8 cellular contexts compared by ENCODE assay signal in genomic region chr11:70397983-70398833, GRCh38. TPM values are rescaled to one million over a fixed set of nuclear protein-coding genes. Genes with fewer than 3 reads are reported as not detected.
DNase-seq lines count a peak whose midpoint lies in the region; ATAC-seq and TF ChIP-seq lines count a peak whose summit lies in the region.

Gene CTTN, plus strand, starts transcription at chr11:70398529. Its CDS starts 8,769 bp downstream, at chr11:70407298.

- H3K9ac ChIP-seq in NT2/D1 (ENCODE audit: insufficient read length, low read depth): peak within 1 kb of the TSS; percentile 92
- H3K9ac ChIP-seq in endodermal cell (ENCODE audit: extremely low read depth, low read length, poor library complexity, severe bottlenecking): peak within 1 kb of the TSS; percentile 79
- H3K9ac ChIP-seq in mesenchymal stem cell (ENCODE audit: low read length): peak within 1 kb of the TSS; percentile 99

- H4K91ac ChIP-seq in mesenchymal stem cell (ENCODE audit: low read length): peak within 1 kb of the TSS; percentile 92

- H3K4me2 ChIP-seq in mesenchymal stem cell (ENCODE audit: low read length, poor library complexity, severe bottlenecking): peak within 1 kb of the TSS; percentile 83

- peaks cover 17% of the 10 kb centered on the region for H3K4me1 Mint-ChIP-seq in endodermal cell

- H3K36me3 ChIP-seq in NT2/D1 (ENCODE audit: insufficient read depth, insufficient read length, low read length) (peaks cover 36% of the 10 kb centered on the region), endodermal cell (ENCODE audit: control insufficient read depth, insufficient read depth, low read length) (peaks cover 38% of the 10 kb centered on the region), mesenchymal stem cell (ENCODE audit: control insufficient read depth in 1 of 2, insufficient read depth in 2 of 2, low read depth in 1 of 2, low read length in 2 of 2) (peaks cover 17 to 25% of the 10 kb centered on the region in 2 experiments)

- H2AK5ac ChIP-seq in mesenchymal stem cell (ENCODE audit: low read length, severe bottlenecking): peak within 1 kb of the TSS; percentile 87

- H3K4me3 Mint-ChIP-seq in endodermal cell: peak within 1 kb of the TSS; percentile 79

- H3K27ac ChIP-seq in endodermal cell (ENCODE audit: low read depth, low read length): peak within 1 kb of the TSS; percentile 15
- peak within 1 kb of the TSS; percentile 97 for H3K27ac ChIP-seq in mesenchymal stem cell (ENCODE audit: low read length, poor library complexity, severe bottlenecking)

- WGBS in endodermal cell (ENCODE audit: insufficient coverage in 1 of 2, insufficient read length in 1 of 2), 2 experiments: 0 to 1% methylated on average over 20 to 93 of the region's 93 CpGs
- WGBS in mesenchymal stem cell: 2% methylated on average over 79 of the region's 93 CpGs

- peak within 1 kb of the TSS; percentile 98 for H2BK5ac ChIP-seq in mesenchymal stem cell (ENCODE audit: low read depth, low read length, poor library complexity, severe bottlenecking)

- ATAC-seq in GM21447 (IDR thresholded peaks at IDR 0.05; ENCODE audit: unreplicated experiment): no peak

- H3K27me3 Mint-ChIP-seq in endodermal cell (ENCODE audit: insufficient read depth): no peaks in the 10 kb centered on the region

- peaks cover 17% of the 10 kb centered on the region for H3K79me1 ChIP-seq in mesenchymal stem cell (replicated peaks; ENCODE audit: low read length, poor library complexity, severe bottlenecking)

- peak within 1 kb of the TSS; percentile 90 for H4K8ac ChIP-seq in mesenchymal stem cell (ENCODE audit: low read length)

- peak within 1 kb of the TSS; percentile 87 to 94 for H3K14ac ChIP-seq in mesenchymal stem cell (ENCODE audit: low read length in 2 of 2)

- H3K36me3 Mint-ChIP-seq in endodermal cell (ENCODE audit: low read depth): peaks cover 27% of the 10 kb centered on the region

- DNase-seq in HUDEP-2 (lab: John Stamatoyannopoulos, UW; ENCODE audit: unreplicated experiment in 76 of 76) (peak in 75 of 76 experiments; percentile 14 to 89 (median 73)), NT2/D1 (ENCODE audit: low read depth, low spot score) (peak; percentile 83), endodermal cell (peak; percentile 97), mesenchymal stem cell (peak; percentile 89)
- peak; percentile 88 for DNase-seq in activated CD8-positive, alpha-beta memory T cell treated with anti-CD3 and anti-CD28 coated beads, Interleukin-2, amount 50 U/mL, for 48 hours
- peak; percentile 15 for DNase-seq in stimulated activated CD8-positive, alpha-beta memory T cell treated with anti-CD3 and anti-CD28 coated beads, Interleukin-12 subunit alpha, Interleukin-12 subunit beta, amount 100 ng/mL, for 1 hour (ENCODE audit: low read depth)

- H3K4me3 ChIP-seq in NT2/D1 (ENCODE audit: insufficient read length, low read depth) (peak within 1 kb of the TSS; percentile 66), endodermal cell (ENCODE audit: low read length) (peak within 1 kb of the TSS; percentile 94), mesenchymal stem cell (ENCODE audit: insufficient read depth in 1 of 2, low read depth in 1 of 2, low read length in 2 of 2) (peak within 1 kb of the TSS; percentile 93 to 99)

- peak within 1 kb of the TSS; percentile 90 for H2BK15ac ChIP-seq in mesenchymal stem cell (ENCODE audit: low read depth, poor library complexity, severe bottlenecking)

- peak within 1 kb of the TSS; percentile 88 to 98 for H3K4ac ChIP-seq in mesenchymal stem cell (ENCODE audit: low read depth in 1 of 2, low read length in 2 of 2)

- H3K18ac ChIP-seq in mesenchymal stem cell (ENCODE audit: low read depth in 1 of 2, low read length in 2 of 2): peak within 1 kb of the TSS; percentile 97 to 98

- peak; percentile 35 for TF ChIP-seq POLR2A in GM15510 (IDR thresholded peaks at IDR 0.05; ENCODE audit: borderline replicate concordance, extremely low read depth, insufficient read length)

- H3K27ac Mint-ChIP-seq in endodermal cell: peak within 1 kb of the TSS; percentile 90

- peak within 1 kb of the TSS; percentile 30 to 68 for H2BK12ac ChIP-seq in mesenchymal stem cell (ENCODE audit: low read length in 2 of 2)

- H3K9me3 Mint-ChIP-seq in endodermal cell: no peaks in the 10 kb centered on the region

- H3K4me1 ChIP-seq in NT2/D1 (ENCODE audit: insufficient read depth, insufficient read length) (peaks cover 8% of the 10 kb centered on the region), endodermal cell (ENCODE audit: control insufficient read depth, insufficient read depth, low read length) (no peaks in the 10 kb centered on the region), mesenchymal stem cell (ENCODE audit: control insufficient read depth, insufficient read depth, low read depth, low read length) (peaks cover 24% of the 10 kb centered on the region)

- H3K27me3 ChIP-seq in NT2/D1 (ENCODE audit: insufficient read depth, insufficient read length): no peaks in the 10 kb centered on the region
- H3K27me3 ChIP-seq in endodermal cell (ENCODE audit: control insufficient read depth, insufficient read depth, low read length, poor library complexity, severe bottlenecking): no peaks in the 10 kb centered on the region
- no peaks in the 10 kb centered on the region for H3K27me3 ChIP-seq in mesenchymal stem cell (ENCODE audit: control insufficient read depth in 1 of 2, insufficient read depth in 1 of 2, low read length in 2 of 2)

- H3K23ac ChIP-seq in mesenchymal stem cell (ENCODE audit: low read length in 2 of 2): peak within 1 kb of the TSS; percentile 70 to 100

- H2BK120ac ChIP-seq in mesenchymal stem cell (ENCODE audit: low read depth, low read length): peak within 1 kb of the TSS; percentile 96

- TF ChIP-seq CTCF in endodermal cell (conservative IDR thresholded peaks at IDR 0.05): no peak

- H3K9me3 ChIP-seq in NT2/D1 (ENCODE audit: insufficient read depth, low read length): no peaks in the 10 kb centered on the region
- H3K9me3 ChIP-seq in endodermal cell (ENCODE audit: control insufficient read depth, low read length): no peaks in the 10 kb centered on the region
- no peaks in the 10 kb centered on the region for H3K9me3 ChIP-seq in mesenchymal stem cell (ENCODE audit: control insufficient read depth, low read length)

- H2AFZ ChIP-seq in mesenchymal stem cell (ENCODE audit: low read depth, low read length): peak within 1 kb of the TSS; percentile 32

RNA-seq across cellular contexts. Expression of gene CTTN, which starts in this region (rescaled TPM):
- 100 to 1,000 TPM; 282 to 283 TPM for total RNA-seq in endodermal cell
- polyA plus RNA-seq in endodermal cell (2013, experiment 1 of 2): 150 TPM
- 132 TPM for polyA plus RNA-seq in endodermal cell (2013, experiment 2 of 2)
- 258 TPM for polyA plus RNA-seq in mesenchymal stem cell (2013, experiment 1 of 2)
- 243 TPM for polyA plus RNA-seq in mesenchymal stem cell (2013, experiment 2 of 2)

Comparison
In these comparisons a context has a peak if more than half of its experiments do, and no peak if none do; other contexts are left out.
1. DNase-seq: peak in every context shown above with its lines; median percentile 97 in endodermal cell; 89 in mesenchymal stem cell; 88 in activated CD8-positive, alpha-beta memory T cell treated with anti-CD3 and anti-CD28 coated beads, Interleukin-2, amount 50 U/mL, for 48 hours; 83 in NT2/D1; 73 in HUDEP-2; 15 in stimulated activated CD8-positive, alpha-beta memory T cell treated with anti-CD3 and anti-CD28 coated beads, Interleukin-12 subunit alpha, Interleukin-12 subunit beta, amount 100 ng/mL, for 1 hour.